In the genomic region with DNA sequence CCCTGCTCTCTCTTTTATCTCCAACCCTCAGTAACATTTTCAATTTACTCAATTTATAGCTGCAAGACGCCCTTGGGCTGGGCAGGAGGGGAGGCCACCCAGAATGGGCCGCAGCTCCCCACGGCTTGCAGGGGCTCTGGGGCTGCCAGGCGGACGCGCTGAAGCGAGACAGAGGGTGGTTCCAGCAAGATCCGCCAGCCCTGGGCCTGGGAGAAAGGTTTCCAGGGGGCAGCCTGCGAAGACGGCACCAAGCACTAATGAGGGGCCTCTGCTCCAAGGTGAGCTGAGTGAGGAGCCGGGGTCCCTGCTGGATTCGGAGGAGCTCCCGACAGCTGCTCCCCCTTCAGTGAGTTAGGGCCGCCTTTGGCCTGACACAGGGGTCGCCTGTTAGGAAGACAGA, we compare ENCODE assay signal across 19 cellular contexts. TPM values are rescaled to one million over a fixed set of nuclear protein-coding genes. Genes with fewer than 3 reads are reported as not detected.
DNase-seq lines count a peak whose midpoint lies in the region; ATAC-seq and TF ChIP-seq lines count a peak whose summit lies in the region.
"Had no signal": no experiment of that assay in that cellular context is flagged by ENCODE, and none has a peak within 500 bp of the region (broad histone marks: within the 10 kb centered on the region; RNA-seq: fewer than 3 reads in every experiment).

No MANE protein-coding gene starts in this region.

- H3K4me2 ChIP-seq in GM23338 (no peak overlapping the region), neuronal stem cell (ENCODE audit: insufficient read depth, low read length, poor library complexity, severe bottlenecking) (no peak overlapping the region)

- H3K36me3 ChIP-seq in GM23338 (ENCODE audit: insufficient read depth), result no peaks in the 10 kb centered on the region
- no peaks in the 10 kb centered on the region for H3K36me3 ChIP-seq in neuronal stem cell (replicated peaks in 1 of 2; ENCODE audit: control insufficient read depth in 2 of 2, insufficient read depth in 2 of 2, low read length in 2 of 2)

- no peak overlapping the region for H3K4ac ChIP-seq in neuronal stem cell (ENCODE audit: low read length)

- peak overlapping the region; percentile 79 for H2BK5ac ChIP-seq in neuronal stem cell (ENCODE audit: low read length)

- H3K4me1 Mint-ChIP-seq in GM23338 (peaks cover 4% of the 10 kb centered on the region; the same call in 2 of the 3 replicates), WTC11 (peaks cover 5% of the 10 kb centered on the region; the same call in 1 of the 2 replicates), mesothelial cell of epicardium (peaks cover 25% of the 10 kb centered on the region)
- H3K4me1 Mint-ChIP-seq: IgD-negative memory B cell had no signal

- H4K20me1 ChIP-seq in GM23338 (replicated peaks; ENCODE audit: insufficient read depth), result no peaks in the 10 kb centered on the region

- no peak overlapping the region for H2BK15ac ChIP-seq in neuronal stem cell (ENCODE audit: low read length)

- DNase-seq in GM23338 (ENCODE audit: low spot score) (peak; percentile 27), WTC11 (ENCODE audit: low spot score) (no peak), mesothelial cell of epicardium (ENCODE audit: low spot score in 2 of 2, unreplicated experiment in 2 of 2) (peak; percentile 28 to 53), neuronal stem cell (ENCODE audit: low spot score) (no peak), GDM1 (lab: John Stamatoyannopoulos, UW) (no peak), RPMI8226 (no peak)
- DNase-seq: ACHN; Caco-2; CD4-positive, alpha-beta T cell; DMS79; GF-D8; HFFc6; KBM-7 had no signal

- H2AFZ ChIP-seq in GM23338, result peak overlapping the region; percentile 60; the same call in 1 of the 2 replicates
- peak overlapping the region; percentile 32 for H2AFZ ChIP-seq in neuronal stem cell (ENCODE audit: low read length)

- CTCF ChIA-PET in WTC11 (lab: Charles Lee), result interaction anchor here (1.3 to 3.9 kb wide), 5 partner anchors 11 to 53 kb away, joined by 3 to 15 read pairs (median 6); no protein-coding TSS in a partner anchor

- H4K8ac ChIP-seq in neuronal stem cell (ENCODE audit: low read depth, low read length), result no peak overlapping the region

- no peak overlapping the region for H3K14ac ChIP-seq in neuronal stem cell (ENCODE audit: low read length)

- H3K27ac ChIP-seq in GM23338 (ENCODE audit: low read depth), result no peak overlapping the region
- no peak overlapping the region for H3K27ac ChIP-seq in neuronal stem cell (replicated peaks; ENCODE audit: low read length)
- H3K27ac ChIP-seq: C4-2B had no signal

- H3K4me1 ChIP-seq in GM23338 (ENCODE audit: insufficient read depth), result no peaks in the 10 kb centered on the region
- peaks cover 0 to 4% of the 10 kb centered on the region in 2 donors for H3K4me1 ChIP-seq in neuronal stem cell (ENCODE audit: control insufficient read depth in 2 of 2, insufficient read depth in 1 of 2, low read depth in 1 of 2, low read length in 2 of 2)

- H3K9me3 Mint-ChIP-seq in GM23338, result no peaks in the 10 kb centered on the region; the same call in 2 of the 3 replicates
- peaks cover 12% of the 10 kb centered on the region for H3K9me3 Mint-ChIP-seq in WTC11
- peaks cover 4% of the 10 kb centered on the region for H3K9me3 Mint-ChIP-seq in mesothelial cell of epicardium
- H3K9me3 Mint-ChIP-seq: CD4-positive, alpha-beta T cell; HFFc6 had no signal

- no peaks in the 10 kb centered on the region for H3K79me1 ChIP-seq in neuronal stem cell (ENCODE audit: low read depth, low read length)

- ATAC-seq in GM23338 (peak; percentile 66), WTC11 (peak; percentile 50), GM21576 (IDR thresholded peaks at IDR 0.05; ENCODE audit: unreplicated experiment) (no peak), HG02759 (IDR thresholded peaks at IDR 0.05; ENCODE audit: unreplicated experiment) (no peak)
- ATAC-seq: HCT116, HepG2 had no signal

- H3K27me3 Mint-ChIP-seq in GM23338 (ENCODE audit: insufficient read depth, low read depth, poor library complexity) (peaks cover 2% of the 10 kb centered on the region), WTC11 (ENCODE audit: low read depth) (no peaks in the 10 kb centered on the region; the same call in 1 of the 2 replicates), mesothelial cell of epicardium (ENCODE audit: low read depth) (peaks cover 58% of the 10 kb centered on the region)
- H3K27me3 Mint-ChIP-seq: CD4-positive, alpha-beta T cell had no signal

- no CpG with 5 or more reads among the region's 15 CpGs for WGBS in neuronal stem cell (ENCODE audit: extremely low coverage in 2 of 2, insufficient read length in 2 of 2, insufficient replicate concordance in 1 of 2), 2 donors

- H3K23ac ChIP-seq in neuronal stem cell (ENCODE audit: low read depth, low read length, poor library complexity), result no peak overlapping the region

- no peaks in the 10 kb centered on the region for H3K9me2 ChIP-seq in GM23338 (ENCODE audit: insufficient read depth)

- H3K18ac ChIP-seq in neuronal stem cell (ENCODE audit: low read length), result peak overlapping the region; percentile 56

- H3K4me3 Mint-ChIP-seq in GM23338 (no peak overlapping the region), WTC11 (no peak overlapping the region), mesothelial cell of epicardium (no peak overlapping the region)
- H3K4me3 Mint-ChIP-seq: CD4-positive, alpha-beta T cell; HFFc6; IgD-negative memory B cell had no signal

- H3K27ac Mint-ChIP-seq in GM23338, result no peak overlapping the region
- H3K27ac Mint-ChIP-seq in WTC11, result no peak overlapping the region
- H3K27ac Mint-ChIP-seq in mesothelial cell of epicardium, result peak overlapping the region; percentile 8
- H3K27ac Mint-ChIP-seq: CD4-positive, alpha-beta T cell; HFFc6; IgD-negative memory B cell had no signal

- H2BK12ac ChIP-seq in neuronal stem cell (ENCODE audit: low read length), result no peak overlapping the region

- no peak overlapping the region for H3K9ac ChIP-seq in neuronal stem cell (ENCODE audit: low read depth, low read length, poor library complexity)

- no peaks in the 10 kb centered on the region for H3K79me2 ChIP-seq in GM23338 (replicated peaks; ENCODE audit: insufficient read depth)

- H4K91ac ChIP-seq in neuronal stem cell (ENCODE audit: low read depth, low read length, poor library complexity), result no peak overlapping the region

- H3K4me3 ChIP-seq in GM23338 (no peak overlapping the region), neuronal stem cell (ENCODE audit: low read length in 2 of 2) (no peak overlapping the region)

- no peaks in the 10 kb centered on the region for H3K27me3 ChIP-seq in GM23338 (ENCODE audit: insufficient read depth)
- H3K27me3 ChIP-seq in neuronal stem cell (ENCODE audit: control insufficient read depth in 3 of 3, insufficient read depth in 3 of 3, low read depth in 1 of 3, low read length in 3 of 3), result peaks cover 0 to 17% (median 0%) of the 10 kb centered on the region in 3 experiments

- peaks cover 0 to 6% of the 10 kb centered on the region in 2 donors for H3K9me3 ChIP-seq in neuronal stem cell (replicated peaks in 1 of 2; ENCODE audit: control insufficient read depth in 2 of 2, insufficient read depth in 1 of 2, low read depth in 1 of 2, low read length in 2 of 2)
- H3K9me3 ChIP-seq: Caco-2 had no signal

- H2AK5ac ChIP-seq in neuronal stem cell (ENCODE audit: low read depth, low read length), result no peak overlapping the region

- no peak overlapping the region for H2BK120ac ChIP-seq in neuronal stem cell (ENCODE audit: low read depth, low read length)

- H3K36me3 Mint-ChIP-seq in GM23338 (ENCODE audit: low read depth), result no peaks in the 10 kb centered on the region
- H3K36me3 Mint-ChIP-seq in WTC11, result no peaks in the 10 kb centered on the region
- H3K36me3 Mint-ChIP-seq in mesothelial cell of epicardium, result no peaks in the 10 kb centered on the region

- TF ChIP-seq CTCF in GM23338 (conservative IDR thresholded peaks at IDR 0.05; ENCODE audit: low read depth in 2 of 2) (no peak), WTC11 (IDR thresholded peaks at IDR 0.05) (no peak), mesothelial cell of epicardium (IDR thresholded peaks at IDR 0.05; ENCODE audit: unreplicated experiment) (no peak)

- POLR2A ChIA-PET in WTC11 (lab: Charles Lee), result interaction anchor here (0.6 kb wide), 1 partner anchor 187 kb away, joined by 6 read pairs; no protein-coding TSS in a partner anchor

- no peaks in the 10 kb centered on the region for H3F3A ChIP-seq in GM23338 (replicated peaks; ENCODE audit: low read depth)

TF ChIP-seq in GM23338, 12 proteins besides CTCF, POLR2A, EP300 and RAD21 (continues in another document):
- TF ChIP-seq, protein P1, sequence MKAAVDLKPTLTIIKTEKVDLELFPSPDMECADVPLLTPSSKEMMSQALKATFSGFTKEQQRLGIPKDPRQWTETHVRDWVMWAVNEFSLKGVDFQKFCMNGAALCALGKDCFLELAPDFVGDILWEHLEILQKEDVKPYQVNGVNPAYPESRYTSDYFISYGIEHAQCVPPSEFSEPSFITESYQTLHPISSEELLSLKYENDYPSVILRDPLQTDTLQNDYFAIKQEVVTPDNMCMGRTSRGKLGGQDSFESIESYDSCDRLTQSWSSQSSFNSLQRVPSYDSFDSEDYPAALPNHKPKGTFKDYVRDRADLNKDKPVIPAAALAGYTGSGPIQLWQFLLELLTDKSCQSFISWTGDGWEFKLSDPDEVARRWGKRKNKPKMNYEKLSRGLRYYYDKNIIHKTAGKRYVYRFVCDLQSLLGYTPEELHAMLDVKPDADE (IDR thresholded peaks at IDR 0.05), result no peak
- TF ChIP-seq NANOG (IDR thresholded peaks at IDR 0.05; ENCODE audit: borderline replicate concordance), result no peak

TF ChIP-seq in WTC11, 78 proteins besides CTCF, POLR2A, EP300 and RAD21 (continues in another document):
- no peak for TF ChIP-seq JAZF1 (CRISPR knock-in tag; IDR thresholded peaks at IDR 0.05)
- no peak for TF ChIP-seq ZNF263 (CRISPR knock-in tag; IDR thresholded peaks at IDR 0.05; ENCODE audit: low read depth)
- TF ChIP-seq FOXP1 (CRISPR knock-in tag; IDR thresholded peaks at IDR 0.05; ENCODE audit: borderline replicate concordance), result no peak
- TF ChIP-seq FOXJ3 (CRISPR knock-in tag; IDR thresholded peaks at IDR 0.05; ENCODE audit: borderline replicate concordance), result no peak

RNA-seq across cellular contexts. Expression of a gene that starts 54.8 kb away (rescaled TPM):
- 39.6 and 41.8 TPM in 2 replicates for total RNA-seq in GM23338 (2014; rRNA removed; shearing (Covaris generic))
- polyA plus RNA-seq in GM23338 (2016; fragmentation: Nextera tagmentation; extraction: Ambion mirVana), result 14.9 and 15.2 TPM in 2 replicates
- total RNA-seq in WTC11 (2021) (37.6 to 38.8 TPM (median 38.6 TPM) in 3 replicates), mesothelial cell of epicardium (19.0 to 20.3 TPM (median 19.8 TPM) in 3 replicates)
- polyA plus RNA-seq in neuronal stem cell (2013, experiment 1 of 2), result 27.7 TPM
- 27.1 TPM for polyA plus RNA-seq in neuronal stem cell (2013, experiment 2 of 2)
- total RNA-seq: CD4-positive, alpha-beta T cell; HFFc6 had no signal
- polyA plus RNA-seq: IgD-negative memory B cell had no signal

Comparison
In these comparisons a context has a peak if more than half of its experiments do, and no peak if none do; other contexts are left out.
1. ATAC-seq: peak in GM23338 (single experiment) and WTC11 (single experiment); none in GM21576 (single experiment) and HG02759 (single experiment).
2. DNase-seq: peak in GM23338 (single experiment) and mesothelial cell of epicardium (2 of 2); none in WTC11 (single experiment), neuronal stem cell (single experiment), GDM1 (single experiment) and RPMI8226 (single experiment).